Comparison of ENCODE assay signal across 20 cellular contexts in genomic region chrX:72280210-72280882, GRCh38. TPM values are rescaled to one million over a fixed set of nuclear protein-coding genes. Genes with fewer than 3 reads are reported as not detected.
DNase-seq lines count a peak whose midpoint lies in the region; ATAC-seq, FAIRE-seq and TF ChIP-seq lines count a peak whose summit lies in the region.
"Had no signal": no experiment of that assay in that cellular context is flagged by ENCODE, and none has a peak within 500 bp of the region (broad histone marks: within the 10 kb centered on the region; RNA-seq: fewer than 3 reads in every experiment).

No MANE protein-coding gene starts in this region.

- no peak overlapping the region for H3K27ac ChIP-seq in K562 (ENCODE audit: extremely low read depth, low read depth, low read length)
- H3K27ac ChIP-seq: lower lobe of right lung, right atrium auricular region had no signal

- peak overlapping the region; percentile 21; the same call in 1 of the 2 replicates for H3K4me2 ChIP-seq in K562 (ENCODE audit: insufficient read depth, low read length)

- CTCF ChIA-PET in K562 (lab: Yijun Ruan, JAX; ENCODE audit: low intra/inter-chr PET ratio), result no interaction called here
- CTCF ChIA-PET in activated CD8-positive, alpha-beta T cell treated with anti-CD3 and anti-CD28 coated beads for 36 hours (lab: Charles Lee), result interaction anchor here (0.7 kb wide), 1 partner anchor 18 kb away, joined by 3 read pairs; no protein-coding TSS in a partner anchor

- H3K4me3 Mint-ChIP-seq in nephron progenitor cell, result peak overlapping the region; percentile 5
- no peak overlapping the region for H3K4me3 Mint-ChIP-seq in activated CD8-positive, alpha-beta T cell treated with anti-CD3 and anti-CD28 coated beads for 36 hours
- H3K4me3 Mint-ChIP-seq: activated CD8-positive, alpha-beta T cell treated with anti-CD3 and anti-CD28 coated beads, Interleukin-2, amount 10 ng/mL, durations not matched to agents 7 days and 5 days; activated T-cell treated with anti-CD3 and anti-CD28 coated beads, Interleukin-2, amount 50 U/mL, for 72 hours; stimulated activated naive CD8-positive, alpha-beta T cell treated with anti-CD3 and anti-CD28 coated beads, Interleukin-15, Interleukin-2, amounts not matched to agents 100 ng/mL and 50 ng/mL, for 24 hours had no signal

- no peak for TF ChIP-seq CTCF in K562 (IDR thresholded peaks at IDR 0.05 in 2 of 3, conservative IDR thresholded peaks at IDR 0.05 in 1 of 3; ENCODE audit: insufficient read depth in 2 of 3, low read depth in 1 of 3, low read length in 3 of 3)
- no peak for TF ChIP-seq CTCF in nephron progenitor cell (IDR thresholded peaks at IDR 0.05)
- no peak for TF ChIP-seq CTCF in activated CD8-positive, alpha-beta T cell treated with anti-CD3 and anti-CD28 coated beads for 36 hours (IDR thresholded peaks at IDR 0.05)

- no peaks in the 10 kb centered on the region for H3K27me3 ChIP-seq in K562 (ENCODE audit: control insufficient read depth in 2 of 2, insufficient read depth in 2 of 2, low read length in 2 of 2)
- H3K27me3 ChIP-seq: right atrium auricular region had no signal

- no TSS peak for BruUV-seq in K562 (replicated peaks; lab: Mats Ljungman, UMichigan)

- WGBS in K562 (ENCODE audit: insufficient coverage, low coverage, missing lambda C conversion rate), result 3% methylated on average over 7 of the region's 7 CpGs

- TF ChIP-seq RAD21 in K562 (CRISPR knock-in tag; conservative IDR thresholded peaks at IDR 0.05 in 1 of 2, IDR thresholded peaks at IDR 0.05 in 1 of 2), result no peak

- TF ChIP-seq EP300 in K562 (IDR thresholded peaks at IDR 0.05; ENCODE audit: low read length), result no peak

- intact Hi-C loops in K562 (cut with micrococcal nuclease), result no loop called here
- intact Hi-C loops in activated CD8-positive, alpha-beta T cell treated with anti-CD3 and anti-CD28 coated beads for 36 hours (cut with micrococcal nuclease), result no loop called here

- DNase-seq in Daoy (ENCODE audit: low read depth) (peak; percentile 67), LHCN-M2 (ENCODE audit: low read depth) (peak; percentile 37), K562 (ENCODE audit: extremely low read depth in 1 of 4, low spot score in 3 of 4) (peak; percentile 22 to 70 (median 44)), nephron progenitor cell (peak; percentile 29)
- DNase-seq in effector CD4-positive, alpha-beta T cell, result no peak
- no peak for DNase-seq in activated CD8-positive, alpha-beta T cell treated with anti-CD3 and anti-CD28 coated beads for 36 hours
- DNase-seq: activated CD8-positive, alpha-beta T cell treated with anti-CD3 and anti-CD28 coated beads, Interleukin-2, amount 10 ng/mL, durations not matched to agents 7 days and 5 days; activated T-cell treated with anti-CD3 and anti-CD28 coated beads, Interleukin-2, amount 50 U/mL, for 72 hours; central memory CD4-positive, alpha-beta T cell; COR-L47; effector CD8-positive, alpha-beta T cell; lower lobe of right lung; naive B cell; NCI-H2081; NCI-H526 treated with DMSO at 0.1 percent for 48 hours; SW 1271 had no signal

- in situ Hi-C loops in K562 (cut with MboI), result no loop called here

- TF ChIP-seq POLR2A in K562 (conservative IDR thresholded peaks at IDR 0.05), result no peak

- H4K20me1 ChIP-seq in K562 (replicated peaks; ENCODE audit: control insufficient read depth, insufficient read depth, low read length), result 0 out of 2 replicates have a peak, but pooled peaks cover 4% of the 10 kb centered on the region

- H3K4me3 ChIP-seq in K562, result no peak overlapping the region
- H3K4me3 ChIP-seq: lower lobe of right lung, right atrium auricular region had no signal

- H3K27ac Mint-ChIP-seq in nephron progenitor cell, result peak overlapping the region; percentile 43
- no peak overlapping the region for H3K27ac Mint-ChIP-seq in activated CD8-positive, alpha-beta T cell treated with anti-CD3 and anti-CD28 coated beads for 36 hours
- H3K27ac Mint-ChIP-seq: activated CD8-positive, alpha-beta T cell treated with anti-CD3 and anti-CD28 coated beads, Interleukin-2, amount 10 ng/mL, durations not matched to agents 7 days and 5 days; activated T-cell treated with anti-CD3 and anti-CD28 coated beads, Interleukin-2, amount 50 U/mL, for 72 hours; stimulated activated naive CD8-positive, alpha-beta T cell treated with anti-CD3 and anti-CD28 coated beads, Interleukin-15, Interleukin-2, amounts not matched to agents 100 ng/mL and 50 ng/mL, for 24 hours had no signal

- H3K36me3 Mint-ChIP-seq in nephron progenitor cell (ENCODE audit: low read depth), result peaks cover 7% of the 10 kb centered on the region
- H3K36me3 Mint-ChIP-seq in activated CD8-positive, alpha-beta T cell treated with anti-CD3 and anti-CD28 coated beads for 36 hours (ENCODE audit: low read depth), result peaks cover 12% of the 10 kb centered on the region

- H3K9me3 Mint-ChIP-seq in nephron progenitor cell, result peaks cover 20% of the 10 kb centered on the region
- no peaks in the 10 kb centered on the region for H3K9me3 Mint-ChIP-seq in activated CD8-positive, alpha-beta T cell treated with anti-CD3 and anti-CD28 coated beads for 36 hours
- H3K9me3 Mint-ChIP-seq: activated T-cell treated with anti-CD3 and anti-CD28 coated beads, Interleukin-2, amount 50 U/mL, for 72 hours; naive B cell; stimulated activated naive CD8-positive, alpha-beta T cell treated with anti-CD3 and anti-CD28 coated beads, Interleukin-15, Interleukin-2, amounts not matched to agents 100 ng/mL and 50 ng/mL, for 24 hours had no signal

- H3K9me1 ChIP-seq in K562 (ENCODE audit: control insufficient read depth, insufficient read depth, low read length), result no peaks in the 10 kb centered on the region

- peak; percentile 11 for FAIRE-seq in K562 (lab: Jason Lieb, UNC)

- peaks cover 2% of the 10 kb centered on the region for H3K27me3 Mint-ChIP-seq in nephron progenitor cell (ENCODE audit: low read depth, poor library complexity)
- H3K27me3 Mint-ChIP-seq in activated CD8-positive, alpha-beta T cell treated with anti-CD3 and anti-CD28 coated beads for 36 hours, result peaks cover 3% of the 10 kb centered on the region

- H3K79me2 ChIP-seq in K562 (ENCODE audit: control insufficient read depth, insufficient read depth, low read length), result peaks cover 20% of the 10 kb centered on the region

- peaks cover 0 to 7% of the 10 kb centered on the region in 2 experiments; a peak in 4 of 5 replicates for H3K4me1 ChIP-seq in K562 (replicated peaks in 1 of 2; ENCODE audit: control insufficient read depth in 2 of 2, insufficient read depth in 2 of 2, low read length in 2 of 2)

- POLR2A ChIA-PET in K562 (lab: Yijun Ruan, JAX), result no interaction called here
- POLR2A ChIA-PET in activated CD8-positive, alpha-beta T cell treated with anti-CD3 and anti-CD28 coated beads for 36 hours (lab: Charles Lee), result no interaction called here

- H3K36me3 ChIP-seq in K562 (ENCODE audit: control insufficient read depth, insufficient read depth, low read length), result peaks cover 13% of the 10 kb centered on the region

- H3K4me1 Mint-ChIP-seq in nephron progenitor cell, result peaks cover 37% of the 10 kb centered on the region
- H3K4me1 Mint-ChIP-seq in activated CD8-positive, alpha-beta T cell treated with anti-CD3 and anti-CD28 coated beads for 36 hours (ENCODE audit: low read depth), result peaks cover 2% of the 10 kb centered on the region

- no peak overlapping the region for H3K9ac ChIP-seq in K562 (ENCODE audit: insufficient read depth in 1 of 2, low read depth in 2 of 2, low read length in 2 of 2)

- H3K9me3 ChIP-seq in K562 (replicated peaks; ENCODE audit: control insufficient read depth, insufficient read depth, low read depth, low read length), result no peaks in the 10 kb centered on the region
- H3K9me3 ChIP-seq: lower lobe of right lung, right atrium auricular region had no signal

- H2AFZ ChIP-seq in K562 (ENCODE audit: low read depth, low read length), result no peak overlapping the region

- peak; percentile 36 for ATAC-seq in K562
- no peak for ATAC-seq in activated CD8-positive, alpha-beta T cell treated with anti-CD3 and anti-CD28 coated beads for 36 hours
- ATAC-seq in HG03108 (IDR thresholded peaks at IDR 0.05; ENCODE audit: unreplicated experiment), result no peak
- ATAC-seq in HG03432 (IDR thresholded peaks at IDR 0.05; ENCODE audit: unreplicated experiment), result no peak
- ATAC-seq: activated CD8-positive, alpha-beta T cell treated with anti-CD3 and anti-CD28 coated beads, Interleukin-2, amount 10 ng/mL, durations not matched to agents 7 days and 5 days; activated T-cell treated with anti-CD3 and anti-CD28 coated beads, Interleukin-2, amount 50 U/mL, for 72 hours; lower lobe of right lung had no signal

RNA-seq across cellular contexts. Expression of gene RPS4X, which starts 3.3 kb away (rescaled TPM):
- total RNA-seq in Daoy (2014; rRNA removed; shearing (Covaris generic)), result 816 and 906 TPM in 2 replicates
- 662 and 734 TPM in 2 replicates for total RNA-seq in LHCN-M2 (2014; rRNA removed)
- polyA plus RNA-seq in LHCN-M2 (2012), result 926 TPM
- 166 and 177 TPM in 2 replicates for total RNA-seq in K562 (2011; cell fraction: chromatin; rRNA removed; ENCODE audit: low replicate concordance)
- 217 and 245 TPM in 2 replicates for total RNA-seq in K562 (2011; cell fraction: nucleolus; rRNA removed)
- total RNA-seq in K562 (2011; cell fraction: nucleoplasm; rRNA removed), result 374 and 683 TPM in 2 replicates
- 960 and 988 TPM in 2 replicates for total RNA-seq in K562 (2014; rRNA removed)
- total RNA-seq in K562 (2014; rRNA removed; fragmentation: Illumina TruSeq; extraction: Trizol), result 1,290 and 1,407 TPM in 2 replicates
- total RNA-seq in K562 (2015; rRNA removed; fragmentation: Illumina TruSeq; extraction: Trizol), result 1,185 and 1,270 TPM in 2 replicates
- 1,005 and 1,016 TPM in 2 replicates for total RNA-seq in K562 (2021)
- polyA plus RNA-seq in K562 (2011; rRNA removed), result 1,554 and 1,743 TPM in 2 replicates
- polyA plus RNA-seq in K562 (2011; cell fraction: cytosol; rRNA removed), result 1,247 and 1,785 TPM in 2 replicates
- 648 and 965 TPM in 2 replicates for polyA plus RNA-seq in K562 (2011; cell fraction: nucleus; rRNA removed)
- polyA plus RNA-seq in K562 (2012), result 1,365 and 2,121 TPM in 2 replicates
- polyA plus RNA-seq in K562 (2014; fragmentation: Illumina TruSeq; extraction: Trizol), result 1,830 and 1,834 TPM in 2 replicates
- polyA plus RNA-seq in K562 (2014; fragmentation: Nextera tagmentation; extraction: Ambion mirVana), result 100 to 1,000 TPM; 879 to 918 TPM
- 1,430 and 1,575 TPM in 2 replicates for polyA plus RNA-seq in K562 (2014; rRNA removed)
- 1,261 and 1,325 TPM in 2 replicates for polyA minus RNA-seq in K562 (2011; rRNA and poly(A)+ RNA removed)
- 399 and 419 TPM in 2 replicates for polyA minus RNA-seq in K562 (2011; cell fraction: cytosol; rRNA and poly(A)+ RNA removed)
- polyA minus RNA-seq in K562 (2011; cell fraction: nucleus; rRNA and poly(A)+ RNA removed), result 123 and 212 TPM in 2 replicates
- 1,000 to 10,000 TPM; 1,299 to 1,356 TPM for total RNA-seq in activated CD8-positive, alpha-beta T cell treated with anti-CD3 and anti-CD28 coated beads for 36 hours

RNA-seq across cellular contexts. Expression of gene CITED1, which starts 25.4 kb away (rescaled TPM):
- 1.1 and 3.1 TPM in 2 replicates for total RNA-seq in Daoy (2014; rRNA removed; shearing (Covaris generic))
- total RNA-seq in LHCN-M2 (2014; rRNA removed), result 0.17 and 1.0 TPM in 2 replicates
- polyA plus RNA-seq in LHCN-M2 (2012), result 0.12 TPM
- 1.3 TPM in 1 of 2 replicates, not detected in the other for total RNA-seq in K562 (2011; cell fraction: chromatin; rRNA removed; ENCODE audit: low replicate concordance)
- total RNA-seq in K562 (2011; cell fraction: nucleolus; rRNA removed), result 0.92 and 1.8 TPM in 2 replicates
- total RNA-seq in K562 (2011; cell fraction: nucleoplasm; rRNA removed), result 1.8 and 4.2 TPM in 2 replicates
- 5.8 and 8.7 TPM in 2 replicates for total RNA-seq in K562 (2014; rRNA removed)
- 2.1 and 2.8 TPM in 2 replicates for total RNA-seq in K562 (2014; rRNA removed; fragmentation: Illumina TruSeq; extraction: Trizol)
- total RNA-seq in K562 (2015; rRNA removed; fragmentation: Illumina TruSeq; extraction: Trizol), result 4.7 and 4.9 TPM in 2 replicates
- total RNA-seq in K562 (2021), result 4.6 and 4.7 TPM in 2 replicates
- 3.2 and 4.2 TPM in 2 replicates for polyA plus RNA-seq in K562 (2011; rRNA removed)
- polyA plus RNA-seq in K562 (2011; cell fraction: cytosol; rRNA removed), result 2.1 and 6.5 TPM in 2 replicates
- 3.9 and 6.4 TPM in 2 replicates for polyA plus RNA-seq in K562 (2011; cell fraction: nucleus; rRNA removed)
- 2.3 and 3.9 TPM in 2 replicates for polyA plus RNA-seq in K562 (2012)
- 3.3 and 4.9 TPM in 2 replicates for polyA plus RNA-seq in K562 (2014; fragmentation: Illumina TruSeq; extraction: Trizol)
- polyA plus RNA-seq in K562 (2014; fragmentation: Nextera tagmentation; extraction: Ambion mirVana), result under 1 TPM; 0.56 to 0.62 TPM
- 1.8 and 4.1 TPM in 2 replicates for polyA plus RNA-seq in K562 (2014; rRNA removed)
- polyA minus RNA-seq in K562 (2011; rRNA and poly(A)+ RNA removed), result 1.1 and 1.7 TPM in 2 replicates
- polyA minus RNA-seq in K562 (2011; cell fraction: cytosol; rRNA and poly(A)+ RNA removed), result 3.5 TPM in 2 replicates
- polyA minus RNA-seq in K562 (2011; cell fraction: nucleus; rRNA and poly(A)+ RNA removed), result 0.94 TPM in 1 of 2 replicates, not detected in the other
- not detected for total RNA-seq in activated CD8-positive, alpha-beta T cell treated with anti-CD3 and anti-CD28 coated beads for 36 hours
- total RNA-seq: activated CD8-positive, alpha-beta T cell treated with anti-CD3 and anti-CD28 coated beads, Interleukin-2, amount 10 ng/mL, durations not matched to agents 7 days and 5 days had no signal

RNA-seq across cellular contexts. Expression of gene ERCC6L, which starts 41.5 kb away (rescaled TPM):
- 11.1 and 11.8 TPM in 2 replicates for total RNA-seq in Daoy (2014; rRNA removed; shearing (Covaris generic))
- total RNA-seq in LHCN-M2 (2014; rRNA removed) (15.3 and 18.0 TPM in 2 replicates), K562 (2014; rRNA removed) (6.5 and 6.7 TPM in 2 replicates), K562 (2014; rRNA removed; fragmentation: Illumina TruSeq; extraction: Trizol) (17.4 and 19.3 TPM in 2 replicates), K562 (2015; rRNA removed; fragmentation: Illumina TruSeq; extraction: Trizol) (14.8 and 16.3 TPM in 2 replicates), K562 (2021) (11.4 and 11.7 TPM in 2 replicates)
- 2.4 TPM for polyA plus RNA-seq in LHCN-M2 (2012)
- 3.3 and 11.0 TPM in 2 replicates for total RNA-seq in K562 (2011; cell fraction: chromatin; rRNA removed; ENCODE audit: low replicate concordance)
- total RNA-seq in K562 (2011; cell fraction: nucleolus; rRNA removed), result 2.5 and 2.9 TPM in 2 replicates
- total RNA-seq in K562 (2011; cell fraction: nucleoplasm; rRNA removed), result 4.0 and 4.5 TPM in 2 replicates
- polyA plus RNA-seq in K562 (2011; rRNA removed) (6.2 and 11.9 TPM in 2 replicates), K562 (2014; fragmentation: Illumina TruSeq; extraction: Trizol) (10.4 and 13.4 TPM in 2 replicates), K562 (2014; fragmentation: Nextera tagmentation; extraction: Ambion mirVana) (10 to 100 TPM in 1 of 2 experiments, 1 to 10 TPM in 1; 6.4 to 13.3 TPM), K562 (2014; rRNA removed) (8.5 and 8.8 TPM in 2 replicates)
- polyA plus RNA-seq in K562 (2011; cell fraction: cytosol; rRNA removed), result 1.2 and 2.6 TPM in 2 replicates
- polyA plus RNA-seq in K562 (2011; cell fraction: nucleus; rRNA removed), result 1.5 and 2.6 TPM in 2 replicates
- 5.2 and 9.3 TPM in 2 replicates for polyA plus RNA-seq in K562 (2012)
- 20.6 and 26.6 TPM in 2 replicates for polyA minus RNA-seq in K562 (2011; rRNA and poly(A)+ RNA removed)
- 4.6 and 7.2 TPM in 2 replicates for polyA minus RNA-seq in K562 (2011; cell fraction: cytosol; rRNA and poly(A)+ RNA removed)
- polyA minus RNA-seq in K562 (2011; cell fraction: nucleus; rRNA and poly(A)+ RNA removed), result 3.1 and 6.8 TPM in 2 replicates
- 10 to 100 TPM; 10.3 to 11.3 TPM for total RNA-seq in activated CD8-positive, alpha-beta T cell treated with anti-CD3 and anti-CD28 coated beads for 36 hours

Comparison
In these comparisons a context has a peak if more than half of its experiments do, and no peak if none do; other contexts are left out.
1. DNase-seq: peak in Daoy (single experiment), LHCN-M2 (single experiment), K562 (4 of 4) and nephron progenitor cell (single experiment); none in effector CD4-positive, alpha-beta T cell (single experiment) and activated CD8-positive, alpha-beta T cell treated with anti-CD3 and anti-CD28 coated beads for 36 hours (single experiment).